In the genomic region with DNA sequence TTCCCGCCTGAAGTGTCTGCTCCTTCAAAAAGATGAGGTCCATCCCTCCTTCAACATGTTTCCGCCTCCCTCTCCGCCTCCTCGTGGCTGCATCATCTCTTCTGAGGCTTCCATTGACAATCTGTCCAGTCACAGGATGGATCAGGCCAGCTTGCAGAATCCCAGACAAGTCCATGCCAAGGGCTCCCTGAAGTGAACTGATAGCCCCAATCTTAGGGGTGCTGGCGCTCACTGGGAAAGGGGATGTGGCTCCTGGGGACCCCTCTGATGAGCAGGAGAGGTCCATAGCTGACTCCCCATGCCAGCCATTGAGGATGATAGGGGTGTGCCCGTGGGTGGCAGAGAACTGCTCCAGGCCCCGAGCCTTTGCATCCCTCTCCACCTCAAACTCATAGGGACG, we compare ENCODE assay signal across 33 cellular contexts. TPM values are rescaled to one million over a fixed set of nuclear protein-coding genes. Genes with fewer than 3 reads are reported as not detected.
"Had no signal": no experiment of that assay in that cellular context is flagged by ENCODE, and none has a peak within 500 bp of the region (broad histone marks: within the 10 kb centered on the region; RNA-seq: fewer than 3 reads in every experiment).

No MANE protein-coding gene starts in this region.

- DNase-seq: naive thymus-derived CD4-positive, alpha-beta T cell; natural killer cell; occipital lobe; ovary; posterior cingulate gyrus; psoas muscle; right cardiac atrium; spleen; stimulated activated CD4-positive, alpha-beta T cell treated with anti-CD3 and anti-CD28 coated beads, Interleukin-12 subunit alpha, Interleukin-12 subunit beta, amount 100 ng/mL, for 4 hours; stimulated activated CD4-positive, alpha-beta T cell treated with anti-CD3 and anti-CD28 coated beads, Interleukin-1b, Interleukin-23, amount 100 ng/mL, for 48 hours; stimulated activated CD4-positive, alpha-beta T cell treated with anti-CD3 and anti-CD28 coated beads, Interleukin-4, amount 100 ng/mL, for 1 hour; stimulated activated CD4-positive, alpha-beta T cell treated with anti-CD3 and anti-CD28 coated beads, Interleukin-4, amount 100 ng/mL, for 4 hours; stimulated activated CD8-positive, alpha-beta memory T cell treated with anti-CD3 and anti-CD28 coated beads, Interleukin-4, amount 100 ng/mL, for 48 hours; stimulated activated naive CD4-positive, alpha-beta T cell; stimulated activated naive CD8-positive, alpha-beta T cell treated with anti-CD3 and anti-CD28 coated beads, Interleukin-15, amount 100 ng/mL, for 72 hours; stimulated activated naive CD8-positive, alpha-beta T cell treated with anti-CD3 and anti-CD28 coated beads, Interleukin-15, Interleukin-2, amounts not matched to agents 100 U/mL and 50 U/mL, for 24 hours; substantia nigra; testis; tibial artery; transverse colon; upper lobe of right lung; uterus had no signal

- H3K4me1 ChIP-seq: neural progenitor cell, parathyroid adenoma, spleen, testis, transverse colon, upper lobe of right lung, uterus had no signal

- H3K9me3 Mint-ChIP-seq: naive thymus-derived CD4-positive, alpha-beta T cell; natural killer cell; nephron; neural progenitor cell; stimulated activated naive CD8-positive, alpha-beta T cell treated with anti-CD3 and anti-CD28 coated beads, Interleukin-15, amount 100 ng/mL, for 72 hours; type B pancreatic cell had no signal

- H3K27me3 Mint-ChIP-seq: naive thymus-derived CD4-positive, alpha-beta T cell; progenitor cell of endocrine pancreas; stimulated activated naive CD8-positive, alpha-beta T cell treated with anti-CD3 and anti-CD28 coated beads, Interleukin-15, amount 100 ng/mL, for 72 hours; type B pancreatic cell had no signal

- H3K27ac ChIP-seq: neural progenitor cell, ovary, parathyroid adenoma, psoas muscle, skin epidermis, spleen, suprapubic skin, testis, tibial artery, transverse colon, upper lobe of right lung, uterus had no signal

- H3K4me3 Mint-ChIP-seq: naive thymus-derived CD4-positive, alpha-beta T cell; natural killer cell; nephron; neural progenitor cell; stimulated activated naive CD8-positive, alpha-beta T cell treated with anti-CD3 and anti-CD28 coated beads, Interleukin-15, amount 100 ng/mL, for 72 hours; type B pancreatic cell had no signal

- H3K9me3 ChIP-seq: ovary, psoas muscle, spleen, suprapubic skin, testis, tibial artery, transverse colon, upper lobe of right lung, uterus had no signal

- H3K27me3 ChIP-seq: neural progenitor cell, ovary, spleen, suprapubic skin, testis, tibial artery, transverse colon, upper lobe of right lung, uterus had no signal

- ATAC-seq: naive thymus-derived CD4-positive, alpha-beta T cell; natural killer cell; psoas muscle; right cardiac atrium; sciatic nerve; stimulated activated naive CD8-positive, alpha-beta T cell treated with anti-CD3 and anti-CD28 coated beads, Interleukin-15, amount 100 ng/mL, for 72 hours; stimulated activated naive CD8-positive, alpha-beta T cell treated with anti-CD3 and anti-CD28 coated beads, Interleukin-15, Interleukin-2, amounts not matched to agents 100 U/mL and 50 U/mL, for 24 hours; upper lobe of right lung had no signal

- H3K4me1 Mint-ChIP-seq: neural progenitor cell had no signal

- H3K36me3 ChIP-seq: uterus had no signal

- H3K4me3 ChIP-seq: neural progenitor cell, ovary, psoas muscle, skin epidermis, smooth muscle cell, spleen, suprapubic skin, testis, tibial artery, transverse colon, upper lobe of right lung, uterus had no signal

- H3K27ac Mint-ChIP-seq: nephron, neural progenitor cell, progenitor cell of endocrine pancreas, type B pancreatic cell had no signal

RNA-seq across cellular contexts. Expression of a gene that starts 48.6 kb away (rescaled TPM):
- total RNA-seq: natural killer cell, osteoblast, renal cortical epithelial cell, spleen, upper lobe of right lung had no signal
